6 cellular contexts compared by ENCODE assay signal in genomic region chr4:932713-933070, GRCh38. TPM values are rescaled to one million over a fixed set of nuclear protein-coding genes. Genes with fewer than 3 reads are reported as not detected.
A peak's percentile ranks its signal among the peaks of the same experiment; 100 is the strongest.
DNase-seq lines count a peak whose midpoint lies in the region; ATAC-seq and TF ChIP-seq lines count a peak whose summit lies in the region.

No MANE protein-coding gene starts in this region.

- TF ChIP-seq POLR2A in heart left ventricle (IDR thresholded peaks at IDR 0.05) (no peak), thyroid gland (IDR thresholded peaks at IDR 0.05) (no peak)

- peak; percentile 46; the same call in 1 of the 2 replicates for ATAC-seq in Panc1
- peak in 2 of 4 donors; percentile 4 to 17 for ATAC-seq in heart left ventricle

- TSS peak; percentile 92 for BruUV-seq in Panc1 (replicated peaks; lab: Mats Ljungman, UMichigan)

- H3K9me3 ChIP-seq in Panc1 (ENCODE audit: control insufficient read depth, insufficient read depth, low read depth, low read length), result no peaks in the 10 kb centered on the region
- no peaks in the 10 kb centered on the region for H3K9me3 ChIP-seq in heart left ventricle
- no peaks in the 10 kb centered on the region for H3K9me3 ChIP-seq in thyroid gland

- WGBS in heart left ventricle, 4 donors, result 3 to 6% (median 4%) methylated on average over 10 to 11 of the region's 11 CpGs
- WGBS in thyroid gland, 2 donors, result 3 to 5% methylated on average over 8 to 11 of the region's 11 CpGs

- in situ Hi-C loops in Panc1 (cut with HindIII; ENCODE audit: low pct_unique_long_range_greater_than_20kb, low sequenced_read_pairs), result no loop called here

- no peak for TF ChIP-seq CTCF in Panc1 (IDR thresholded peaks at IDR 0.05)
- TF ChIP-seq CTCF in heart left ventricle (IDR thresholded peaks at IDR 0.05), result no peak
- TF ChIP-seq CTCF in thyroid gland (IDR thresholded peaks at IDR 0.05), result no peak

- H3K27me3 ChIP-seq in Panc1 (ENCODE audit: control insufficient read depth, insufficient read depth, low read length), result no peaks in the 10 kb centered on the region
- no peaks in the 10 kb centered on the region for H3K27me3 ChIP-seq in heart left ventricle
- H3K27me3 ChIP-seq in thyroid gland, result no peaks in the 10 kb centered on the region

- H3K27ac ChIP-seq in Panc1 (ENCODE audit: low read length) (peak overlapping the region; percentile 82), heart left ventricle (peak overlapping the region in 11 of 12 donors; percentile 78 to 96 (median 91)), thyroid gland (peak overlapping the region in 2 of 3 donors; percentile 34 to 87)

- H3K4me1 ChIP-seq in Panc1 (ENCODE audit: control insufficient read depth, insufficient read depth, low read length) (peaks cover 13% of the 10 kb centered on the region; the same call in 1 of the 2 replicates), heart left ventricle (peaks cover 11 to 59% (median 35%) of the 10 kb centered on the region in 12 donors), thyroid gland (peaks cover 16 to 31% of the 10 kb centered on the region in 2 donors)

- POLR2A ChIA-PET in Panc1 (lab: Charles Lee), result interaction anchor here (0.8 kb wide), 1 partner anchor 11 kb away, joined by 3 read pairs; no protein-coding TSS in a partner anchor

- no peak for DNase-seq in Panc1 (ENCODE audit: low read depth, low spot score)
- DNase-seq in heart left ventricle, result no peak
- DNase-seq in thyroid gland, result no peak
- DNase-seq in NCI-H510A treated with DMSO at 0.1 percent for 48 hours (lab: John Stamatoyannopoulos, UW), result no peak
- no peak for DNase-seq in iPS-NIHi11 (ENCODE audit: low spot score)

- H3K4me3 ChIP-seq in GM08714 (ENCODE audit: low read length) (peak overlapping the region; percentile 74), Panc1 (ENCODE audit: low read depth in 2 of 2, low read length in 2 of 2) (peak overlapping the region; percentile 90 to 97), heart left ventricle (peak overlapping the region; percentile 75 to 100 (median 94)), thyroid gland (replicated peaks in 1 of 3) (peak overlapping the region; percentile 36 to 99 (median 56))

- H3K36me3 ChIP-seq in Panc1 (ENCODE audit: control insufficient read depth, insufficient read depth, low read length) (peaks cover 4% of the 10 kb centered on the region; the same call in 1 of the 2 replicates), heart left ventricle (no peaks in the 10 kb centered on the region), thyroid gland (no peaks in the 10 kb centered on the region)

- CTCF ChIA-PET in Panc1 (lab: Charles Lee), result no interaction called here

- intact Hi-C loops in Panc1 (cut with micrococcal nuclease; ENCODE audit: unreplicated experiment) (no loop called here), heart left ventricle (cut with DNase I) (loop anchor here in 3 of 10 donors (2.0 to 10.0 kb wide), 6 partner anchors 40 to 150 kb away; partner anchors contain the start of genes DGKQ (in 1 of the 3) and IDUA (in 1 of the 3)), thyroid gland (cut with DNase I) (loop anchor here (2.0 kb wide), 1 partner anchor 40 kb away; the partner anchor contains the start of gene DGKQ)

RNA-seq across cellular contexts. Expression of gene TMEM175, which starts 0.4 kb away (rescaled TPM):
- total RNA-seq in Panc1 (2021; ENCODE audit: unreplicated experiment) (21.8 TPM), heart left ventricle (10 to 100 TPM; 16.6 to 34.6 (median 20.1) TPM), thyroid gland (10 to 100 TPM; 33.6 to 63.9 (median 40.4) TPM)
- 32.5 TPM for polyA plus RNA-seq in Panc1 (2012; ENCODE audit: insufficient read length)
- polyA plus RNA-seq in heart left ventricle, result 10 to 100 TPM; 14.2 to 28.8 TPM

RNA-seq across cellular contexts. Expression of gene GAK, which starts 0.6 kb away (rescaled TPM):
- total RNA-seq in Panc1 (2021; ENCODE audit: unreplicated experiment) (86.6 TPM), heart left ventricle (10 to 100 TPM; 22.8 to 55.1 (median 32.5) TPM), thyroid gland (100 to 1,000 TPM in 3 of 4 donors, 10 to 100 TPM in 1; 86.4 to 184 (median 153) TPM)
- 56.0 TPM for polyA plus RNA-seq in Panc1 (2012; ENCODE audit: insufficient read length)
- 10 to 100 TPM; 51.8 to 52.3 TPM for polyA plus RNA-seq in heart left ventricle

RNA-seq across cellular contexts. Expression of gene DGKQ, which starts 40.7 kb away (rescaled TPM):
- total RNA-seq in Panc1 (2021; ENCODE audit: unreplicated experiment) (12.2 TPM), heart left ventricle (1 to 10 TPM; 3.2 to 7.3 (median 4.4) TPM), thyroid gland (10 to 100 TPM; 10.2 to 17.0 (median 11.6) TPM)
- polyA plus RNA-seq in Panc1 (2012; ENCODE audit: insufficient read length), result 14.1 TPM
- polyA plus RNA-seq in heart left ventricle, result 1 to 10 TPM; 2.6 to 3.7 TPM

RNA-seq across cellular contexts. Expression of gene IDUA, which starts 54.2 kb away (rescaled TPM):
- total RNA-seq in Panc1 (2021; ENCODE audit: unreplicated experiment) (30.6 TPM), heart left ventricle (10 to 100 TPM in 3 of 9 donors, 1 to 10 TPM in 6; 5.0 to 17.4 (median 6.9) TPM), thyroid gland (10 to 100 TPM in 3 of 4 donors, 1 to 10 TPM in 1; 9.7 to 32.3 (median 25.0) TPM)
- polyA plus RNA-seq in Panc1 (2012; ENCODE audit: insufficient read length), result 28.5 TPM
- 1 to 10 TPM; 3.2 to 6.8 TPM for polyA plus RNA-seq in heart left ventricle
